ENCODE assay signal across 8 cellular contexts in the genomic region with DNA sequence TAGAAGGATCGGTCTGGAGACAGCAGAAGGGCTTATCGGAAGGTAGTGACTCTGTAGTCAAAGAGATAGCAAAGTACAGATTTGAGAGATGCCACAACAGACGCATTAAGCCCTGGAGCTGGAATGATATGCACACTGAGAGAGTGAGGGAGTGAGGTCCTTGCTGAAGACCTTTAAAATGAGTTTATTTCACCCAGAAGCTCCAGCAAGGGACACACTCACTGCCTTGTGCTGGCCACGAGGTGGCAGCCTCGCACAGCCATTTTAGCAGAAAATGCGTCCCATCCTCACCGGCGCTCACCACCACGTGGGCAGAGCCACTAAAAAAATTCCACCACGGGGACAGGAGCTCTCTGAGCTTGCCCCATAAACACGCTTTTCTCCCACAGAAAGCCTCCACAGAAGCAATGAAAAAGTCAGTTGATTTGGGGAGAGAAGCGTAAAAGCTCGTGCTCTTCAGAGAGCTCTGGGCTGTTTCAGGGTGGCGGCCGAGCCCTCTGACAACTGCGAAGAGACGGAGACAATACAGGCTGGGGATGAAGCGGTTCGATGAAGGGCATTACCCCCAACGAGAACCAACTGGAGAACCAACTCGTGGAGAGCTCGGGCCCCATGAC.
DNase-seq lines count a peak whose midpoint lies in the region; ATAC-seq lines count a peak whose summit lies in the region.

No MANE protein-coding gene starts in this region.

- POLR2A ChIA-PET in activated CD8-positive, alpha-beta T cell treated with anti-CD3 and anti-CD28 coated beads, Interleukin-2, amount 10 ng/mL, durations not matched to agents 7 days and 5 days (lab: Charles Lee), result interaction anchor here (0.7 to 1.7 kb wide), 12 partner anchors 13 to 143 kb away, joined by 3 to 6 read pairs (median 4); no protein-coding TSS in a partner anchor

- peaks cover 73% of the 10 kb centered on the region for H3K4me1 Mint-ChIP-seq in activated CD8-positive, alpha-beta T cell treated with anti-CD3 and anti-CD28 coated beads, Interleukin-2, amount 10 ng/mL, durations not matched to agents 7 days and 5 days (ENCODE audit: low read depth)

- DNase-seq in C1 segment of cervical spinal cord (lab: John Stamatoyannopoulos, UW), result peak in 13 of 14 donors; percentile 3 to 71 (median 38)
- DNase-seq in NCI-H460 (ENCODE audit: extremely low read depth, low read depth), result peak; percentile 85
- DNase-seq in activated CD8-positive, alpha-beta T cell treated with anti-CD3 and anti-CD28 coated beads, Interleukin-2, amount 10 ng/mL, durations not matched to agents 7 days and 5 days, result peak; percentile 79
- DNase-seq in ecto neural progenitor cell (ENCODE audit: low spot score), result peak; percentile 82
- peak; percentile 83 to 93 for DNase-seq in lung microvascular endothelial cell (ENCODE audit: low read depth in 2 of 2)
- peak; percentile 55 to 61 for DNase-seq in stimulated activated CD8-positive, alpha-beta memory T cell treated with anti-CD3 and anti-CD28 coated beads, Interleukin-15, amount 100 ng/mL, for 4 hours (ENCODE audit: low read depth in 2 of 2)
- no peak for DNase-seq in NCI-H226

- H3K36me3 Mint-ChIP-seq in activated CD8-positive, alpha-beta T cell treated with anti-CD3 and anti-CD28 coated beads, Interleukin-2, amount 10 ng/mL, durations not matched to agents 7 days and 5 days (ENCODE audit: low read depth), result peaks cover 72% of the 10 kb centered on the region

- CTCF ChIA-PET in activated CD8-positive, alpha-beta T cell treated with anti-CD3 and anti-CD28 coated beads, Interleukin-2, amount 10 ng/mL, durations not matched to agents 7 days and 5 days (lab: Charles Lee), result interaction anchor here (0.5 to 7.7 kb wide), 69 partner anchors 8 to 718 kb away, joined by 3 to 127 read pairs (median 7); no protein-coding TSS in a partner anchor

- ATAC-seq in GM21737 (IDR thresholded peaks at IDR 0.05; ENCODE audit: unreplicated experiment), result peak; percentile 38
- peak; percentile 80 for ATAC-seq in activated CD8-positive, alpha-beta T cell treated with anti-CD3 and anti-CD28 coated beads, Interleukin-2, amount 10 ng/mL, durations not matched to agents 7 days and 5 days

- no peaks in the 10 kb centered on the region for H3K27me3 Mint-ChIP-seq in activated CD8-positive, alpha-beta T cell treated with anti-CD3 and anti-CD28 coated beads, Interleukin-2, amount 10 ng/mL, durations not matched to agents 7 days and 5 days (ENCODE audit: low read depth)

- no peaks in the 10 kb centered on the region for H3K9me3 Mint-ChIP-seq in activated CD8-positive, alpha-beta T cell treated with anti-CD3 and anti-CD28 coated beads, Interleukin-2, amount 10 ng/mL, durations not matched to agents 7 days and 5 days (ENCODE audit: insufficient read depth)

- H3K27ac Mint-ChIP-seq in activated CD8-positive, alpha-beta T cell treated with anti-CD3 and anti-CD28 coated beads, Interleukin-2, amount 10 ng/mL, durations not matched to agents 7 days and 5 days, result peak overlapping the region; percentile 68

- no peak overlapping the region for H3K4me3 Mint-ChIP-seq in activated CD8-positive, alpha-beta T cell treated with anti-CD3 and anti-CD28 coated beads, Interleukin-2, amount 10 ng/mL, durations not matched to agents 7 days and 5 days
